ENCODE assay signal across 1 cellular context in the genomic region with DNA sequence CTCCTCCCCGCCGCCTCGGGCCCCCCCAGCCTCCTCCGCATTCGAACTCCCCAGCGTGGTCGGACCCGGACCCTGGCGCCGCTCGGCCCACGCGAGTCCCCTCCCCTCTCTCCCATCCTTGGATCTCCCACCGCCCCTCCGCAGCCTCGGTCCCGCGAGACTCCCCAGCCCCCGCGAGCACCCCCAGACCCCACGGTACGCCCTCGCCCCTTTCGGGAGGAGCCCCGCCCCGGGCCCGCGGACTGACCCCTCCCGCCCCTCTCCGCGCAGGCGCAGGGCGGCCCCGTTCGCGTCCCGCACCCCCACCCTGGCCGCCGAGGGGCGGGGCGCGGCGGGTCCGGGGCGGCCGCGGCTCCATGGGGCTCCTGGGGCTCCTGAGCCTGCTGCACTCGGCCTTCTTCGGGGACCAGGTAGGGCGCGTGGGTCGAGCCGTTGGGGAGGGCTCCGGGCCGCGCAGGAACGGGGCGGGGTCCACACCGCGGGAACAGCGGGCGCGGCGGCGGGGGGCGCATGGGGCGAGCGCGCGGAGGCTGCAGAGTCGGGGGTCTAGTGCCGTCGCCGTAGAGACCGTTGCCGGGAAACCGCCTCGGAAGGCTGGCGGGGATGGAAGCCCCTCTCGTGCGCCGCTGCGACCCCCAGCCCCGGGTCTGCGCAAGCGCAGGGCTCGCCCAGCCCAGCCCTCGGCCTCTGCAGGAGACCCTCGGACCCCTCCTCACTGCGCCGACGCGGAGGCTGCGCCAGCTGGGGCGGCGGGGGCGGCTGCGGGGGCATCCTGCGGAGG.
TF ChIP-seq lines count a peak whose summit lies in the region.

No MANE protein-coding gene starts in this region.

TF ChIP-seq in IMR-90, 13 proteins besides CTCF, POLR2A, EP300 and RAD21:
- TF ChIP-seq MAZ (IDR thresholded peaks at IDR 0.05; ENCODE audit: borderline replicate concordance, low read depth, low read length) = peak; percentile 83; the same call in 1 of the 2 replicates
- TF ChIP-seq, protein P1, sequence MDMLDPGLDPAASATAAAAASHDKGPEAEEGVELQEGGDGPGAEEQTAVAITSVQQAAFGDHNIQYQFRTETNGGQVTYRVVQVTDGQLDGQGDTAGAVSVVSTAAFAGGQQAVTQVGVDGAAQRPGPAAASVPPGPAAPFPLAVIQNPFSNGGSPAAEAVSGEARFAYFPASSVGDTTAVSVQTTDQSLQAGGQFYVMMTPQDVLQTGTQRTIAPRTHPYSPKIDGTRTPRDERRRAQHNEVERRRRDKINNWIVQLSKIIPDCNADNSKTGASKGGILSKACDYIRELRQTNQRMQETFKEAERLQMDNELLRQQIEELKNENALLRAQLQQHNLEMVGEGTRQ (IDR thresholded peaks at IDR 0.05; ENCODE audit: low read depth, low read length) = no peak
